Comparison of ENCODE assay signal across 1 cellular context in the genomic region with DNA sequence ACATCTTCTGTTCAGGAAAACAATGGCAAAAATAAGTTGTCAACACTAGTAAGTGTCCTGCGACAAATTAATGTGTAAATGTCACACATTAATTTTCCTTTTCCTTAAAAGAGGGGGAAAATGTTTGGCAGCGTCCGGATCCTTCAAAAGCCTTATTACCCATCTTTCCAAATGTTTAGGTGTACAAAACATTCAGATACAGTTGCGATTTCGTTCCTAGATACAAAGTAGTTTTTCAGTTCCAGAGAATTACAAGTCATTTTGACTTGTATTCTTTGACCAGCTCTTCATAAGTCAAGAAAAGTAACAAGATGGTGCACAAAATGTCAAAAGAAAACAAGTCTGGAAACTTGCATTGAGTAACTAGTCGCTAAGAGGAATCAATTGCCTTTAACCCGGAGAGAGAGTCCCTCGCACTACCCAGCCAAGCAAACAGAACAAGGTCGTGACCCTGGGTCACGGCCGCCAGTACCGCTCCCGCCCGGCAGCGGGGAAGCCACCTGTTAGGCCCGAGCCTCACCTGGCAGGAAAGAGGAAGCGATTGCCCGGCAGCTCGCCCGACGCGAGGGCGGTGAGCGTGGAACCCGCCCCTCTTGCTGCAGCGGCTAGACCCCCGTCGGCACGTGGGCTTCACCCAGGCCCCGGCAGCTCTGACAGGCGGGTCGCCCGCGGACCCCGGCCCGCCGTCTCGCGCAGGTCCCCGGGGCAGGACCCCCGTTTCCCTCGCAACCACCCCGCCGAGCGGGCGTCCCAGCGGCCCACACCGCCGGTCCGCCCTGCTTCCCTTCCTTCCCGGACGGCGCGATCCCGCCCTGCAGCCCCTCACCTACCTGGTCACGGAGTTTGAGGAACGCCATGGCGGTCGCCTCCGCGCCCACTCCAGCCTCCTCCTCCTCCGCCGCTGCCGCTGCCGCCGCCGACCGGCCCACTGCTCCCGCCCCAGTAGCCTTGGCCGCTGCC.
TF ChIP-seq lines count a peak whose summit lies in the region.

No MANE protein-coding gene starts in this region.

TF ChIP-seq in H1, 55 proteins besides CTCF, POLR2A, EP300 and RAD21 (continued from another document):
- TF ChIP-seq, protein P1, sequence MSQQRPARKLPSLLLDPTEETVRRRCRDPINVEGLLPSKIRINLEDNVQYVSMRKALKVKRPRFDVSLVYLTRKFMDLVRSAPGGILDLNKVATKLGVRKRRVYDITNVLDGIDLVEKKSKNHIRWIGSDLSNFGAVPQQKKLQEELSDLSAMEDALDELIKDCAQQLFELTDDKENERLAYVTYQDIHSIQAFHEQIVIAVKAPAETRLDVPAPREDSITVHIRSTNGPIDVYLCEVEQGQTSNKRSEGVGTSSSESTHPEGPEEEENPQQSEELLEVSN (IDR thresholded peaks at IDR 0.05): peak; percentile 93
TF ChIP-seq in H1: peak in this region for 11.
